In the genomic region with DNA sequence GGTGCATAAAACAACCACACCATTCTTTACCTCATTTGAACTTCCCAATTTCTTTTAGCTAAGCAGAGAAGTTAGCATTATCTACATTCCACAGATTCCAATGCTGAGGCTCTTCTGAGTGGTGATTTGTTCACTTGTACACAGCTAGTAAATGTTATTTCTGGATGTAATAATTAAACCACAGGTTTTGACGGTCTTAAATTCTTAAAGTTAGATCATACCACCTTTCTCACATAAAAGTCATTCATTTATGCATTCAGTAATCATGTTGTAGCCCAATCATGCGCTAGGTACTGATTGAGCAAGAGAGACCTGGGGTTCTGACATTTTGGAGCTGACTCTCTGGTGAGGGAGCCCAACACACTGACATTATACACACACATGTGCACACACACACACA, we compare ENCODE assay signal across 10 cellular contexts.
A peak's percentile ranks its signal among the peaks of the same experiment; 100 is the strongest.
DNase-seq lines count a peak whose midpoint lies in the region; ATAC-seq and TF ChIP-seq lines count a peak whose summit lies in the region.
"Had no signal": no experiment of that assay in that cellular context is flagged by ENCODE, and none has a peak within 500 bp of the region (broad histone marks: within the 10 kb centered on the region; RNA-seq: fewer than 3 reads in every experiment).

No MANE protein-coding gene starts in this region.

- H3K36me3 ChIP-seq in mesodermal cell (ENCODE audit: control insufficient read depth, insufficient read depth, low read length) = no peaks in the 10 kb centered on the region
- H3K36me3 ChIP-seq: ascending aorta had no signal

- WGBS in mesodermal cell (ENCODE audit: insufficient coverage in 2 of 2), 2 experiments = 100% methylated on average over 1 of the region's 2 CpGs; no CpG with 5 or more reads in 1 of the 2 experiments

- no peak overlapping the region for H3K4me3 ChIP-seq in choroid plexus epithelial cell (ENCODE audit: low read depth, low read length)
- H3K4me3 ChIP-seq in mesodermal cell (ENCODE audit: extremely low read depth, insufficient read depth, low read length, poor library complexity, severe bottlenecking) = no peak overlapping the region
- H3K4me3 ChIP-seq: ascending aorta had no signal

- H3K9me3 ChIP-seq in mesodermal cell (ENCODE audit: control insufficient read depth, low read length) = no peaks in the 10 kb centered on the region
- H3K9me3 ChIP-seq in T-helper 17 cell (ENCODE audit: control insufficient read depth, low read length, poor library complexity, severe bottlenecking) = no peaks in the 10 kb centered on the region
- H3K9me3 ChIP-seq: ascending aorta had no signal

- peaks cover 18% of the 10 kb centered on the region for H3K4me1 ChIP-seq in mesodermal cell (ENCODE audit: control insufficient read depth, insufficient read depth, low read length, poor library complexity, severe bottlenecking)

- peaks cover 11% of the 10 kb centered on the region for H3K27me3 Mint-ChIP-seq in activated CD4-positive, alpha-beta memory T cell treated with anti-CD3 and anti-CD28 coated beads for 36 hours
- H3K27me3 Mint-ChIP-seq in T-helper 17 cell = peaks cover 72% of the 10 kb centered on the region

- H3K27ac Mint-ChIP-seq in activated CD4-positive, alpha-beta memory T cell treated with anti-CD3 and anti-CD28 coated beads for 36 hours = no peak overlapping the region
- H3K27ac Mint-ChIP-seq in T-helper 17 cell = no peak overlapping the region

- peak overlapping the region; percentile 90 for H3K27ac ChIP-seq in mesodermal cell (ENCODE audit: low read depth, low read length, severe bottlenecking)
- H3K27ac ChIP-seq: ascending aorta had no signal

- peaks cover 2% of the 10 kb centered on the region for H3K4me1 Mint-ChIP-seq in activated CD4-positive, alpha-beta memory T cell treated with anti-CD3 and anti-CD28 coated beads for 36 hours (ENCODE audit: low read depth)
- H3K4me1 Mint-ChIP-seq in T-helper 17 cell = peaks cover 3% of the 10 kb centered on the region

- peak; percentile 50 for DNase-seq in AG08396 (ENCODE audit: low spot score)
- DNase-seq in HT1080 (ENCODE audit: low read depth) = peak; percentile 35
- DNase-seq in choroid plexus epithelial cell (ENCODE audit: low read depth) = peak; percentile 92
- no peak for DNase-seq in activated CD4-positive, alpha-beta memory T cell treated with anti-CD3 and anti-CD28 coated beads for 36 hours
- DNase-seq in activated naive CD4-positive, alpha-beta T cell treated with anti-CD3 and anti-CD28 coated beads, Interleukin-2, amount 50 U/mL, for 16 hours = no peak
- no peak for DNase-seq in NCI-H2171 (lab: John Stamatoyannopoulos, UW)
- no peak for DNase-seq in T-helper 17 cell
- DNase-seq: NCI-H510A had no signal

- POLR2A ChIA-PET in activated CD4-positive, alpha-beta memory T cell treated with anti-CD3 and anti-CD28 coated beads for 36 hours (lab: Charles Lee) = no interaction called here

- CTCF ChIA-PET in activated CD4-positive, alpha-beta memory T cell treated with anti-CD3 and anti-CD28 coated beads for 36 hours (lab: Charles Lee) = interaction anchor here (0.9 to 1.4 kb wide), 2 partner anchors 112 to 248 kb away, joined by 4 read pairs; no protein-coding TSS in a partner anchor

- intact Hi-C loops in activated CD4-positive, alpha-beta memory T cell treated with anti-CD3 and anti-CD28 coated beads for 36 hours (cut with micrococcal nuclease) = no loop called here

- H3K36me3 Mint-ChIP-seq in activated CD4-positive, alpha-beta memory T cell treated with anti-CD3 and anti-CD28 coated beads for 36 hours = no peaks in the 10 kb centered on the region
- no peaks in the 10 kb centered on the region for H3K36me3 Mint-ChIP-seq in T-helper 17 cell (ENCODE audit: low read depth)

- no peak for ATAC-seq in T-helper 17 cell

- H3K4me3 Mint-ChIP-seq in activated CD4-positive, alpha-beta memory T cell treated with anti-CD3 and anti-CD28 coated beads for 36 hours = no peak overlapping the region
- H3K4me3 Mint-ChIP-seq in T-helper 17 cell = no peak overlapping the region

- H3K9me3 Mint-ChIP-seq in activated CD4-positive, alpha-beta memory T cell treated with anti-CD3 and anti-CD28 coated beads for 36 hours = no peaks in the 10 kb centered on the region

- TF ChIP-seq CTCF in choroid plexus epithelial cell (conservative IDR thresholded peaks at IDR 0.05; ENCODE audit: low read depth, low read length) = no peak

Comparison
In these comparisons a context has a peak if more than half of its experiments do, and no peak if none do; other contexts are left out.
1. DNase-seq: peak in AG08396 (single experiment), HT1080 (single experiment) and choroid plexus epithelial cell (single experiment); none in activated CD4-positive, alpha-beta memory T cell treated with anti-CD3 and anti-CD28 coated beads for 36 hours (single experiment), activated naive CD4-positive, alpha-beta T cell treated with anti-CD3 and anti-CD28 coated beads, Interleukin-2, amount 50 U/mL, for 16 hours (single experiment), NCI-H2171 (single experiment) and T-helper 17 cell (0 of 3).